15 cellular contexts compared by ENCODE assay signal in the genomic region with DNA sequence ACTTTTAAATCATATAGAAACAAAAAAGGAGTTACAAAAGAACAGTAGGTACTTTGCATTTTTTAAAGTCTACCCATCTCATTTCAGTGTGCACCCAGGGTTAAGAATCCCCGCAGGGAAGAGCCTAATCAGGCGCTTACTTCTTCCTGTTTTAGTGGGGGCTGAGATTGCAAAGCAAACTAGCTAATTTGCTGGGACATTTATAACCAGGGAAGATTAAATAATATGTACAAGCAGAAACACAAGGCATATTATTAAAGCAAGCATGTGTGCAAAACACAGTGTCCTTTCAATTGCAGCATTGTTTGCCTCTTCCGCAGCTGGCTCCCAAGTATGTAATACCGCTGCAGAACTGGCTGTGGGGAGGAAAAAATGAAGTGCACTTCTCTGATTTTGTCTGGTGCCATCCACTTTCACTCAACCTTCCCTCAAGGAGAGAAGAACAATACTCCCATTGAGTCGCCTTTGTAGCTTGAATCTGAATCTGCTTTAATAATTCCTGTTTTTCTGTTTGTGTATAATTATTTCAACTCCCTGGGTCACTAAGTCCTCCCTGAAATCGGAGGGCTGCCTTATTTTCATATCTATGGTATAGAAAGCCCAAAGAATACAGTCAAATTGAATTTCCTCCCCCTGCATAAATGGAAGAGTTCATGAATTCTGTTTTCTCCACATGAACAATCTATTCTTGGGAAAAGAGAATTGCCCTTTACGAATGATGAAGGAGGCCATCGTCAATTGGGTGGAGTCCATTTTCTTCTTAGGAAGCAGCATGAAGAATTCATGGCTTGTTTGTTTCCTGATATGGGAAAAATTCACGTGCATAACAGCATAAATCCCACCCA. TPM values are rescaled to one million over a fixed set of nuclear protein-coding genes. Genes with fewer than 3 reads are reported as not detected.
"Had no signal": no experiment of that assay in that cellular context is flagged by ENCODE, and none has a peak within 500 bp of the region (broad histone marks: within the 10 kb centered on the region; RNA-seq: fewer than 3 reads in every experiment).

No MANE protein-coding gene starts in this region.

- H3K27ac ChIP-seq: epithelial cell of prostate, gastroesophageal sphincter, parathyroid adenoma, right atrium auricular region had no signal

- H3K27ac Mint-ChIP-seq: activated T-helper 17 cell treated with anti-CD3 and anti-CD28 coated beads, Interleukin-2, amount 50 U/mL, for 72 hours; stimulated activated effector memory CD8-positive, alpha-beta T cell treated with anti-CD3 and anti-CD28 coated beads, Interleukin-12 subunit alpha, Interleukin-12 subunit beta, amount 100 ng/mL, for 72 hours had no signal

- H3K9me3 ChIP-seq: gastroesophageal sphincter, right atrium auricular region had no signal

- H3K4me1 ChIP-seq: gastroesophageal sphincter, parathyroid adenoma, right atrium auricular region had no signal

- H3K4me3 Mint-ChIP-seq: activated T-helper 17 cell treated with anti-CD3 and anti-CD28 coated beads, Interleukin-2, amount 50 U/mL, for 72 hours; stimulated activated effector memory CD8-positive, alpha-beta T cell treated with anti-CD3 and anti-CD28 coated beads, Interleukin-12 subunit alpha, Interleukin-12 subunit beta, amount 100 ng/mL, for 72 hours had no signal

- H3K9me3 Mint-ChIP-seq: activated T-helper 17 cell treated with anti-CD3 and anti-CD28 coated beads, Interleukin-2, amount 50 U/mL, for 72 hours; stimulated activated effector memory CD8-positive, alpha-beta T cell treated with anti-CD3 and anti-CD28 coated beads, Interleukin-12 subunit alpha, Interleukin-12 subunit beta, amount 100 ng/mL, for 72 hours had no signal

- H3K9ac ChIP-seq: parathyroid adenoma had no signal

- H3K79me2 ChIP-seq: parathyroid adenoma had no signal

- DNase-seq: activated CD4-positive, alpha-beta T cell treated with anti-CD3 and anti-CD28 coated beads, Interleukin-2, amount 50 U/mL, for 1 hour; activated naive CD4-positive, alpha-beta T cell treated with anti-CD3 and anti-CD28 coated beads, Interleukin-2, amount 50 U/mL, for 16 hours; activated T-cell treated with anti-CD3 and anti-CD28 coated beads for 4 hours; central memory CD4-positive, alpha-beta T cell; effector memory CD4-positive, alpha-beta T cell; left ventricle myocardium superior; small intestine; trophoblast cell had no signal

- H3K36me3 Mint-ChIP-seq: stimulated activated effector memory CD8-positive, alpha-beta T cell treated with anti-CD3 and anti-CD28 coated beads, Interleukin-12 subunit alpha, Interleukin-12 subunit beta, amount 100 ng/mL, for 72 hours had no signal

- H2AFZ ChIP-seq: parathyroid adenoma had no signal

- H3K27me3 ChIP-seq: right atrium auricular region had no signal

- H3K36me3 ChIP-seq: gastroesophageal sphincter, right atrium auricular region had no signal

- H3K4me1 Mint-ChIP-seq: stimulated activated effector memory CD8-positive, alpha-beta T cell treated with anti-CD3 and anti-CD28 coated beads, Interleukin-12 subunit alpha, Interleukin-12 subunit beta, amount 100 ng/mL, for 72 hours had no signal

- H3K4me3 ChIP-seq: gastroesophageal sphincter, right atrium auricular region had no signal

RNA-seq across cellular contexts. Expression of gene BCAS1, which starts 23.3 kb away (rescaled TPM):
- total RNA-seq: left ventricle myocardium superior; right atrium auricular region; T-helper 2 cell treated with Interferon-gamma antibody and Interleukin-4, amounts not matched to agents 100 ng/mL and 5 ng/mL, for 36 hours had no signal
